8 cellular contexts compared by ENCODE assay signal in the genomic region with DNA sequence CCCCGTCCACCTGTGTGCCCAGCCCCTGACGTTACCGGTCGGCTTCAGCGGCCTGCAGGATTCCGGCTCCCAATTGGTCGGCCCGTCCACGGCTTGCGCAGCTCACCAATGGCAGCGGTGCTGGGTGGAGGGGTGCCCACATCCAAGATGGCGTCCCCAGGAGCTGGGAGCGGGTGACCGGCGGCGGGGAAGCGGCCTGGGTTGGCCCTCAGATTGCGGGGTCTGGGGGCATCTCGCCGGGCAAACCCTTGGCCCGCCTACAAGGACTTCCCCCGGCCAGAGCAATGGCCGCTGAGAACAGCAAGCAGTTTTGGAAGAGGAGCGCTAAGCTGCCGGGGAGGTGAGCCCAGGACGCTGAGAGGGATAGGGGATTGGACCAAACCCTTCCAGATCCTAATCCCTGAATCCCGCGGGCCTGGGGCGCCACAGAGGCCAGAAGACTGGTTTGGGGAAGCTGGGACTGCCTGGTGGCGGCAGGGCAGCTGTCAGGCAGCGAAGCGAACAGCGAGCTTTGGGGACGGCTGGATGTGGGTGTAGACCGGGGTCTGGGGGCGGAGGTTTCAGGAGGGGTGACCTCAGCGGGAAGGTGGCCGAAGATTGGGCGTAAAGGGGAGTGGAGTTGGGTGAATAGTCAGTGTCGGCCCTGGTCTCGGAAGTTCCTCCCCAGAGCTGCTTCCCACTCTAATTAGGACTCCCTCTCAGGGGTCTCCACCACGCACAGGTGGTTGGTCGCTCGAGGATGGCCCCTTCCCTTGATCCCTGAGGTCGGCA. TPM values are rescaled to one million over a fixed set of nuclear protein-coding genes. Genes with fewer than 3 reads are reported as not detected.
DNase-seq lines count a peak whose midpoint lies in the region; ATAC-seq and TF ChIP-seq lines count a peak whose summit lies in the region.

A gene with protein sequence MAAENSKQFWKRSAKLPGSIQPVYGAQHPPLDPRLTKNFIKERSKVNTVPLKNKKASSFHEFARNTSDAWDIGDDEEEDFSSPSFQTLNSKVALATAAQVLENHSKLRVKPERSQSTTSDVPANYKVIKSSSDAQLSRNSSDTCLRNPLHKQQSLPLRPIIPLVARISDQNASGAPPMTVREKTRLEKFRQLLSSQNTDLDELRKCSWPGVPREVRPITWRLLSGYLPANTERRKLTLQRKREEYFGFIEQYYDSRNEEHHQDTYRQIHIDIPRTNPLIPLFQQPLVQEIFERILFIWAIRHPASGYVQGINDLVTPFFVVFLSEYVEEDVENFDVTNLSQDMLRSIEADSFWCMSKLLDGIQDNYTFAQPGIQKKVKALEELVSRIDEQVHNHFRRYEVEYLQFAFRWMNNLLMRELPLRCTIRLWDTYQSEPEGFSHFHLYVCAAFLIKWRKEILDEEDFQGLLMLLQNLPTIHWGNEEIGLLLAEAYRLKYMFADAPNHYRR (plus strand): TSS at position 139 of the 771 bp plus-strand sequence. CDS start 146 bp downstream, at position 285.
A gene (minus strand): TSS at position 511 of the 771 bp plus-strand sequence. CDS start 39,114 bp downstream, outside the sequence.

- H3K4me3 ChIP-seq in heart left ventricle (peak within 1 kb of the TSS; percentile 58 to 98 (median 86)), upper lobe of left lung (peak within 1 kb of the TSS; percentile 68 to 82 (median 80))

- H3K4me3 Mint-ChIP-seq in T-cell = peak within 1 kb of the TSS; percentile 91 to 98 (median 94)

- H3K4me1 ChIP-seq in heart left ventricle (peaks cover 0 to 47% (median 18%) of the 10 kb centered on the region in 12 donors), upper lobe of left lung (peaks cover 15 to 36% (median 22%) of the 10 kb centered on the region in 4 donors)

- no peak for TF ChIP-seq CTCF in GM13977 (IDR thresholded peaks at IDR 0.05; ENCODE audit: extremely low read depth, insufficient read depth, missing control alignments)
- no peak for TF ChIP-seq CTCF in heart left ventricle (IDR thresholded peaks at IDR 0.05)
- TF ChIP-seq CTCF in upper lobe of left lung (IDR thresholded peaks at IDR 0.05) = peak in 1 of 6 experiments; percentile 27

- in situ Hi-C loops in GM13977 (cut with MboI; ENCODE audit: low pct_unique_long_range_greater_than_20kb, low sequenced_read_pairs, unreplicated experiment) = no loop called here

- peaks cover 34 to 43% (median 43%) of the 10 kb centered on the region in 3 donors for H3K4me1 Mint-ChIP-seq in T-cell

- TF ChIP-seq POLR2A in heart left ventricle (IDR thresholded peaks at IDR 0.05) = peak in 1 of 2 donors; percentile 62
- TF ChIP-seq POLR2A in upper lobe of left lung (IDR thresholded peaks at IDR 0.05) = peak in 3 of 4 donors; percentile 44 to 83 (median 78)

- POLR2A ChIA-PET in T-cell (lab: Charles Lee) = interaction anchor here in 1 of 2 donors (0.5 to 0.7 kb wide), 3 partner anchors 9 to 382 kb away, joined by 3 to 21 read pairs (median 5); a partner anchor contains a TSS

- TF ChIP-seq EP300 in upper lobe of left lung (IDR thresholded peaks at IDR 0.05) = no peak

- H3K36me3 ChIP-seq in heart left ventricle (no peaks in the 10 kb centered on the region), upper lobe of left lung (no peaks in the 10 kb centered on the region)

- no peaks in the 10 kb centered on the region for H3K9me3 ChIP-seq in heart left ventricle
- no peaks in the 10 kb centered on the region for H3K9me3 ChIP-seq in upper lobe of left lung

- intact Hi-C loops in heart left ventricle (cut with DNase I) = loop anchor here in 1 of 10 donors (1.0 kb wide), 1 partner anchor 18 kb away; no protein-coding TSS in a partner anchor
- intact Hi-C loops in posterior cingulate gyrus (cut with DNase I) = no loop called here

- peaks cover 5% of the 10 kb centered on the region for H3K36me3 Mint-ChIP-seq in T-cell

- ATAC-seq in HG02870 (IDR thresholded peaks at IDR 0.05; ENCODE audit: unreplicated experiment) (peak; percentile 92), T-cell (replicated peaks in 1 of 4) (peak; percentile 99 to 100 (median 100)), heart left ventricle (peak; percentile 100), upper lobe of left lung (ENCODE audit: low FRiP score in 2 of 2) (peak; percentile 99 to 100)

- H3K27me3 Mint-ChIP-seq in T-cell = no peaks in the 10 kb centered on the region

- no peaks in the 10 kb centered on the region for H3K9me3 Mint-ChIP-seq in T-cell

- H3K27ac ChIP-seq in heart left ventricle = peak within 1 kb of the TSS; percentile 57 to 97 (median 86)
- H3K27ac ChIP-seq in upper lobe of left lung = peak within 1 kb of the TSS; percentile 91 to 95 (median 94)

- CTCF ChIA-PET in T-cell (lab: Charles Lee) = interaction anchor here in 1 of 2 donors (0.6 kb wide), 1 partner anchor 37 kb away, joined by 4 read pairs; no protein-coding TSS in a partner anchor

- peak within 1 kb of the TSS; percentile 79 to 83 for H3K27ac Mint-ChIP-seq in T-cell

- 0% methylated on average over 31 to 45 of the region's 45 CpGs for WGBS in heart left ventricle, 4 donors
- 0% methylated on average over 25 to 43 of the region's 45 CpGs for WGBS in upper lobe of left lung, 2 donors

- H3K27me3 ChIP-seq in heart left ventricle (no peaks in the 10 kb centered on the region), upper lobe of left lung (no peaks in the 10 kb centered on the region)

- DNase-seq in GM13977 (ENCODE audit: low spot score) = peak; percentile 92
- DNase-seq in NCI-H146 (lab: John Stamatoyannopoulos, UW) = peak; percentile 99
- peak; percentile 85 to 96 (median 94) for DNase-seq in T-cell
- peak; percentile 93 for DNase-seq in amniotic epithelial cell (ENCODE audit: low read depth)
- peak; percentile 97 to 98 (median 97) for DNase-seq in heart left ventricle
- DNase-seq in posterior cingulate gyrus = peak; percentile 95 to 100 (median 98)
- peak; percentile 97 to 98 for DNase-seq in upper lobe of left lung

RNA-seq across cellular contexts. Expression of the first gene that starts in this region (rescaled TPM):
- total RNA-seq in T-cell (10 to 100 TPM in 3 of 5 donors, 1 to 10 TPM in 2; 9.5 to 12.6 (median 10.7) TPM), heart left ventricle (10 to 100 TPM in 1 of 9 donors, 1 to 10 TPM in 8; 5.5 to 10.0 (median 7.3) TPM), upper lobe of left lung (10 to 100 TPM in 5 of 6 donors, 1 to 10 TPM in 1; 10.0 to 17.8 (median 10.9) TPM)
- 10 to 100 TPM in 1 of 2 donors, 1 to 10 TPM in 1; 3.1 to 10.7 TPM for polyA plus RNA-seq in heart left ventricle

RNA-seq across cellular contexts. Expression of the second gene that starts in this region (rescaled TPM):
- 1 to 10 TPM in 1 of 5 donors, under 1 TPM in 4; 0.22 to 1.3 (median 0.49) TPM for total RNA-seq in T-cell
- total RNA-seq in heart left ventricle = 1 to 10 TPM in 2 of 9 donors, under 1 TPM in 4, not detected in 3; 0.23 to 2.1 (median 0.75) TPM
- polyA plus RNA-seq in heart left ventricle = under 1 TPM; 0.15 to 0.73 TPM
- 1 to 10 TPM in 4 of 6 donors, under 1 TPM in 2; 0.67 to 3.4 (median 1.1) TPM for total RNA-seq in upper lobe of left lung

Comparison
In these comparisons a context has a peak if more than half of its experiments do, and no peak if none do; other contexts are left out.
1. Peak in every context shown above with its lines: DNase-seq, ATAC-seq, H3K4me3 ChIP-seq and H3K27ac ChIP-seq.